In genomic region chr18:32696376-32696775, GRCh38 we compare ENCODE assay signal across 17 cellular contexts.
DNase-seq lines count a peak whose midpoint lies in the region; ATAC-seq and TF ChIP-seq lines count a peak whose summit lies in the region.
"Had no signal": no experiment of that assay in that cellular context is flagged by ENCODE, and none has a peak within 500 bp of the region (broad histone marks: within the 10 kb centered on the region; RNA-seq: fewer than 3 reads in every experiment).

No MANE protein-coding gene starts in this region.

- H3T11ph ChIP-seq in H9 (ENCODE audit: low read length) = no peak overlapping the region

- H3K23ac ChIP-seq in H9 (ENCODE audit: insufficient read length, low read depth, low read length) = no peak overlapping the region

- H4K8ac ChIP-seq in H9 (replicated peaks; ENCODE audit: insufficient read length, low read depth, low read length) = no peak overlapping the region

- no peak overlapping the region for H3K4me3 Mint-ChIP-seq in memory B cell
- no peak overlapping the region for H3K4me3 Mint-ChIP-seq in H9
- H3K4me3 Mint-ChIP-seq: CD14-positive monocyte; CD4-positive, alpha-beta memory T cell; GM23338; HFFc6 had no signal

- H3K27me3 Mint-ChIP-seq in memory B cell = no peaks in the 10 kb centered on the region
- H3K27me3 Mint-ChIP-seq in H9 (ENCODE audit: low read depth) = no peaks in the 10 kb centered on the region

- no peak overlapping the region for H3K4ac ChIP-seq in H9 (ENCODE audit: low read depth, low read length)

- H3K18ac ChIP-seq in H9 (ENCODE audit: insufficient read length, low read depth, low read length) = no peak overlapping the region

- H3K4me1 Mint-ChIP-seq in memory B cell (peaks cover 11% of the 10 kb centered on the region), H9 (peaks cover 7 to 13% of the 10 kb centered on the region in 2 experiments)
- H3K4me1 Mint-ChIP-seq: CD14-positive monocyte; CD4-positive, alpha-beta memory T cell had no signal

- TF ChIP-seq CTCF in epithelial cell of esophagus (IDR thresholded peaks at IDR 0.05; ENCODE audit: insufficient read depth, low read depth, low read length, missing control alignments) (no peak), H9 (conservative IDR thresholded peaks at IDR 0.05) (no peak)

- no CpG with 5 or more reads among the region's 3 CpGs for WGBS in H9 (ENCODE audit: extremely low coverage, insufficient read length, low lambda C conversion rate)

- no peak overlapping the region for H2BK12ac ChIP-seq in H9 (ENCODE audit: insufficient read length, low read depth, low read length)

- H4K5ac ChIP-seq in H9 (ENCODE audit: insufficient read length, low read depth, low read length) = no peak overlapping the region

- no peak overlapping the region for H3K56ac ChIP-seq in H9 (ENCODE audit: insufficient read length, low read depth, low read length)

- no peak overlapping the region for H2AK5ac ChIP-seq in H9 (ENCODE audit: insufficient read length, low read length)

- no peaks in the 10 kb centered on the region for H3K79me2 ChIP-seq in H9 (ENCODE audit: insufficient read depth, low read length)

- H3K27ac ChIP-seq in H9 (ENCODE audit: insufficient read length, low read depth, low read length) = no peak overlapping the region
- H3K27ac ChIP-seq: BLaER1, HL-60 had no signal

- H3K9ac ChIP-seq in H9 (ENCODE audit: extremely low read depth, insufficient read length, low read length) = no peak overlapping the region
- H3K9ac ChIP-seq: BLaER1 had no signal

- no peaks in the 10 kb centered on the region for H3K27me3 ChIP-seq in H9 (ENCODE audit: insufficient read depth, low read length)
- H3K27me3 ChIP-seq: BLaER1 had no signal

- no peak overlapping the region for H3K4me3 ChIP-seq in epithelial cell of esophagus (ENCODE audit: low read length)
- H3K4me3 ChIP-seq: BLaER1, GM23338 had no signal

- H3K23me2 ChIP-seq in H9 (ENCODE audit: insufficient read length, low read depth, low read length, poor library complexity, severe bottlenecking) = no peaks in the 10 kb centered on the region

- H2BK120ac ChIP-seq in H9 (ENCODE audit: low read depth, low read length, poor library complexity, severe bottlenecking) = no peak overlapping the region

- no peaks in the 10 kb centered on the region for H4K20me1 ChIP-seq in H9 (ENCODE audit: control insufficient read depth, insufficient read depth, insufficient read length)
- H4K20me1 ChIP-seq: BLaER1 had no signal

- H3K79me1 ChIP-seq in H9 (ENCODE audit: insufficient read depth, low read depth, low read length, poor library complexity, severe bottlenecking) = no peaks in the 10 kb centered on the region

- H3K4me1 ChIP-seq in H9 (ENCODE audit: insufficient read depth, low read length) = no peaks in the 10 kb centered on the region; the same call in 1 of the 2 replicates

- H2AFZ ChIP-seq in H9 (ENCODE audit: low read length) = no peak overlapping the region
- H2AFZ ChIP-seq: GM23338 had no signal

- H3K36me3 Mint-ChIP-seq in memory B cell (peaks cover 28% of the 10 kb centered on the region), H9 (ENCODE audit: insufficient read depth in 1 of 3, low read depth in 3 of 3) (no peaks in the 10 kb centered on the region)
- H3K36me3 Mint-ChIP-seq: CD14-positive monocyte; CD4-positive, alpha-beta memory T cell had no signal

- no peaks in the 10 kb centered on the region for H3K9me3 ChIP-seq in H9 (ENCODE audit: control insufficient read depth, low read depth, low read length)
- H3K9me3 ChIP-seq: BLaER1 had no signal

- H4K91ac ChIP-seq in H9 (ENCODE audit: insufficient read length, low read depth, low read length) = no peak overlapping the region

- DNase-seq in NCI-H82 (lab: John Stamatoyannopoulos, UW) = peak; percentile 7
- DNase-seq in NCI-H82 treated with DMSO at 0.1 percent for 48 hours (lab: John Stamatoyannopoulos, UW; ENCODE audit: unreplicated experiment) = no peak
- peak; percentile 65 for DNase-seq in epithelial cell of esophagus (ENCODE audit: low read depth)
- DNase-seq in memory B cell (ENCODE audit: low spot score in 2 of 2) = no peak
- no peak for DNase-seq in left lobe of liver (ENCODE audit: low spot score)
- no peak for DNase-seq in activated effector memory CD4-positive, alpha-beta T cell treated with Interleukin-2 at 50 U/mL for 16 hours
- DNase-seq in H9 = no peak
- DNase-seq: 8988T; CD4-positive, alpha-beta memory T cell; DMS 273 treated with DMSO at 0.1 percent for 48 hours; GF-D8; HFFc6 had no signal

- H2BK5ac ChIP-seq in H9 (ENCODE audit: insufficient read length, low read length) = no peak overlapping the region

- ATAC-seq in memory B cell (ENCODE audit: low read depth) = no peak
- no peak for ATAC-seq in left lobe of liver
- ATAC-seq: GM23338, HCT116 had no signal

- no peak overlapping the region for H3K4me2 ChIP-seq in H9 (ENCODE audit: insufficient read depth, insufficient read length, low read length)
- H3K4me2 ChIP-seq: BLaER1, GM23338 had no signal

- H3K27ac Mint-ChIP-seq in memory B cell (peak overlapping the region; percentile 40), H9 (no peak overlapping the region)
- H3K27ac Mint-ChIP-seq: CD14-positive monocyte; CD4-positive, alpha-beta memory T cell; GM23338; HFFc6 had no signal

- H2BK20ac ChIP-seq in H9 (ENCODE audit: low read depth, low read length, poor library complexity, severe bottlenecking) = no peak overlapping the region

- no peak overlapping the region for H2BK15ac ChIP-seq in H9 (ENCODE audit: low read depth, low read length)

- H3K9me3 Mint-ChIP-seq in memory B cell (no peaks in the 10 kb centered on the region), H9 (no peaks in the 10 kb centered on the region)
- H3K9me3 Mint-ChIP-seq: GM23338 had no signal

- no peak overlapping the region for H3K14ac ChIP-seq in H9 (ENCODE audit: insufficient read depth, low read length)

Comparison
In these comparisons a context has a peak if more than half of its experiments do, and no peak if none do; other contexts are left out.
1. DNase-seq: peak in NCI-H82 (single experiment) and epithelial cell of esophagus (single experiment); none in NCI-H82 treated with DMSO at 0.1 percent for 48 hours (single experiment), memory B cell (0 of 2), left lobe of liver (single experiment), activated effector memory CD4-positive, alpha-beta T cell treated with Interleukin-2 at 50 U/mL for 16 hours (single experiment) and H9 (single experiment).